8 cellular contexts compared by ENCODE assay signal in the genomic region with DNA sequence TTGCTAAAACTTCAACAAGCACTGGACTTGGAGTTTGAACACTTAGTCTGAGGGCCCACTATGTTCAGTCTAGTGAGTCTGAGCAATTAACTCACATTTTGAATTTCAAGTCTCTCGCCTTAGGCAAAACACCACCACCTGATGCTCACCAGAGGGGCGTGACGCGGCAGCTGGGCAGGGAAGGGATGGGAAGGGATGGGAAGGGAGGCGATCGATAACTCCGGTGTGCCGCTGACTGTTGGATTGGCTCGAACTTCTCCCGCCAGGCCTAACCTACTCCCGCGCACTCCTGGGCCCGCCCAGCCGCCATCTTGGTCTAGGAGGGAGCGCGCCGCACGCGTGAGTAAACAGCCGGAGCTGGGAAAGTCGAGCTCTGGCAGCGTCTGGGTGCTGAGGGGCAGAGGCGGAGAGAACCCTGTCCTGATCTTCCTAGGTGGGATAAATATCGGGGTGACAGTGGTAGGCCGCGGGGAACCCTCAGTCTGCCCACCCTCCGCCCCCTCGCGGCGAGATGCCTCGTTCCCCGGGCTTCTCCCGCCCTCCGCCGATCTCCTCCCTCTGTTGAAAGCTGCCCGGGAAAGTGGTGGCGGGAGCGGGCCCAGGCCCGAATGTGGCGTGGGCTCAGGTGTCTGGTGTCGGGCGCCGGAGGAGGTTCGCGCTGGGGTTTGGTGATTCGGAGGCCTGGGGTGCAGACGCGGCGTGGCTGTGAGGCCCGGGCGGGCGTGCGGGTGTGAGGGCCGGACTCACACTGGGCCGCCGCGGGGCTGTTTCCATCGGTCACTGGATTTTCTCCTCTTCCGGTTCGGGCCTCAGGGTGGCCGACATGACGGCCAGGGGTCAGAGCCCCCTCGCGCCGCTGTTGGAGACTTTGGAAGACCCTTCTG. TPM values are rescaled to one million over a fixed set of nuclear protein-coding genes. Genes with fewer than 3 reads are reported as not detected.
DNase-seq lines count a peak whose midpoint lies in the region; ATAC-seq and TF ChIP-seq lines count a peak whose summit lies in the region.

A gene with protein sequence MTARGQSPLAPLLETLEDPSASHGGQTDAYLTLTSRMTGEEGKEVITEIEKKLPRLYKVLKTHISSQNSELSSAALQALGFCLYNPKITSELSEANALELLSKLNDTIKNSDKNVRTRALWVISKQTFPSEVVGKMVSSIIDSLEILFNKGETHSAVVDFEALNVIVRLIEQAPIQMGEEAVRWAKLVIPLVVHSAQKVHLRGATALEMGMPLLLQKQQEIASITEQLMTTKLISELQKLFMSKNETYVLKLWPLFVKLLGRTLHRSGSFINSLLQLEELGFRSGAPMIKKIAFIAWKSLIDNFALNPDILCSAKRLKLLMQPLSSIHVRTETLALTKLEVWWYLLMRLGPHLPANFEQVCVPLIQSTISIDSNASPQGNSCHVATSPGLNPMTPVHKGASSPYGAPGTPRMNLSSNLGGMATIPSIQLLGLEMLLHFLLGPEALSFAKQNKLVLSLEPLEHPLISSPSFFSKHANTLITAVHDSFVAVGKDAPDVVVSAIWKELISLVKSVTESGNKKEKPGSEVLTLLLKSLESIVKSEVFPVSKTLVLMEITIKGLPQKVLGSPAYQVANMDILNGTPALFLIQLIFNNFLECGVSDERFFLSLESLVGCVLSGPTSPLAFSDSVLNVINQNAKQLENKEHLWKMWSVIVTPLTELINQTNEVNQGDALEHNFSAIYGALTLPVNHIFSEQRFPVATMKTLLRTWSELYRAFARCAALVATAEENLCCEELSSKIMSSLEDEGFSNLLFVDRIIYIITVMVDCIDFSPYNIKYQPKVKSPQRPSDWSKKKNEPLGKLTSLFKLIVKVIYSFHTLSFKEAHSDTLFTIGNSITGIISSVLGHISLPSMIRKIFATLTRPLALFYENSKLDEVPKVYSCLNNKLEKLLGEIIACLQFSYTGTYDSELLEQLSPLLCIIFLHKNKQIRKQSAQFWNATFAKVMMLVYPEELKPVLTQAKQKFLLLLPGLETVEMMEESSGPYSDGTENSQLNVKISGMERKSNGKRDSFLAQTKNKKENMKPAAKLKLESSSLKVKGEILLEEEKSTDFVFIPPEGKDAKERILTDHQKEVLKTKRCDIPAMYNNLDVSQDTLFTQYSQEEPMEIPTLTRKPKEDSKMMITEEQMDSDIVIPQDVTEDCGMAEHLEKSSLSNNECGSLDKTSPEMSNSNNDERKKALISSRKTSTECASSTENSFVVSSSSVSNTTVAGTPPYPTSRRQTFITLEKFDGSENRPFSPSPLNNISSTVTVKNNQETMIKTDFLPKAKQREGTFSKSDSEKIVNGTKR (N-terminal part only) (plus strand): TSS at position 302 of the 884 bp plus-strand sequence. CDS start 522 bp downstream, at position 824.

- no peak for TF ChIP-seq POLR2A in prostate gland (IDR thresholded peaks at IDR 0.05)

- H3K27me3 ChIP-seq in left ventricle myocardium inferior (ENCODE audit: low read depth) (no peaks in the 10 kb centered on the region), prostate gland (replicated peaks; ENCODE audit: insufficient read depth) (no peaks in the 10 kb centered on the region)

- WGBS in prostate gland, result under 1% methylated on average over 42 of the region's 65 CpGs
- WGBS in urinary bladder, result under 1% methylated on average over 65 of the region's 65 CpGs

- H3K4me1 ChIP-seq in left ventricle myocardium inferior (peaks cover 39% of the 10 kb centered on the region), prostate gland (replicated peaks) (no peaks in the 10 kb centered on the region), urinary bladder (ENCODE audit: insufficient read depth) (no peaks in the 10 kb centered on the region)

- intact Hi-C loops in T-helper 1 cell treated with Interleukin-12 subunit alpha and Interleukin-12 subunit beta and Interleukin-4 antibody, amounts not matched to agents 30 ng/mL and 1 ng/mL, for 36 hours (cut with micrococcal nuclease), result loop anchor here (1.0 to 2.0 kb wide), 9 partner anchors 13 to 1823 kb away; a partner anchor contains a TSS
- intact Hi-C loops in left ventricle myocardium inferior (cut with micrococcal nuclease), result no loop called here
- intact Hi-C loops in prostate gland (cut with DNase I), result loop anchor here (10.0 kb wide), 1 partner anchor 145 kb away; a partner anchor contains a TSS

- peak; percentile 90 for DNase-seq in GM13976 (ENCODE audit: low spot score)
- peak; percentile 79 for DNase-seq in NCI-H1436 treated with DMSO at 0.1 percent for 48 hours (lab: John Stamatoyannopoulos, UW)
- peak; percentile 95 for DNase-seq in amniotic epithelial cell (ENCODE audit: low read depth)
- peak; percentile 89 for DNase-seq in left ventricle myocardium inferior
- peak; percentile 81 for DNase-seq in prostate gland (ENCODE audit: low spot score)

- ATAC-seq in HG02852 (IDR thresholded peaks at IDR 0.05; ENCODE audit: unreplicated experiment), result peak; percentile 94

- peaks cover 33% of the 10 kb centered on the region for H3K36me3 ChIP-seq in left ventricle myocardium inferior
- no peaks in the 10 kb centered on the region for H3K36me3 ChIP-seq in prostate gland
- H3K36me3 ChIP-seq in urinary bladder (ENCODE audit: insufficient read depth), result peaks cover 2% of the 10 kb centered on the region

- peak; percentile 28 for TF ChIP-seq CTCF in GM13976 (IDR thresholded peaks at IDR 0.05; ENCODE audit: borderline replicate concordance, control extremely low read depth, extremely low read depth, insufficient read depth, missing control alignments)
- peak; percentile 79 for TF ChIP-seq CTCF in left ventricle myocardium inferior (IDR thresholded peaks at IDR 0.05; ENCODE audit: borderline replicate concordance)
- TF ChIP-seq CTCF in prostate gland (IDR thresholded peaks at IDR 0.05), result peak; percentile 11 to 77 (median 48)

- H3K9me3 ChIP-seq in left ventricle myocardium inferior (replicated peaks) (no peaks in the 10 kb centered on the region), prostate gland (no peaks in the 10 kb centered on the region)

- peak within 1 kb of the TSS; percentile 96 for H3K27ac ChIP-seq in left ventricle myocardium inferior (replicated peaks)
- H3K27ac ChIP-seq in prostate gland, result peak within 1 kb of the TSS; percentile 94 to 96
- peak within 1 kb of the TSS; percentile 95 for H3K27ac ChIP-seq in urinary bladder (ENCODE audit: low read depth)

- in situ Hi-C loops in GM13976 (cut with MboI; ENCODE audit: low sequenced_read_pairs, unreplicated experiment), result no loop called here

- H3K4me3 ChIP-seq in left ventricle myocardium inferior (peak within 1 kb of the TSS; percentile 90), prostate gland (peak within 1 kb of the TSS; percentile 65 to 96), urinary bladder (ENCODE audit: low read depth, low read length) (peak within 1 kb of the TSS; percentile 76)

RNA-seq across cellular contexts. Expression of the gene that starts here (rescaled TPM):
- total RNA-seq in T-helper 1 cell treated with Interleukin-12 subunit alpha and Interleukin-12 subunit beta and Interleukin-4 antibody, amounts not matched to agents 30 ng/mL and 1 ng/mL, for 36 hours, result 56.8 and 62.7 TPM in 2 replicates
- 13.9 TPM for total RNA-seq in left ventricle myocardium inferior
- total RNA-seq in prostate gland, result 10 to 100 TPM; 28.1 to 38.2 TPM
- total RNA-seq in urinary bladder, result 108 TPM
- polyA plus RNA-seq in urinary bladder, result 6.3 TPM

Comparison
In these comparisons a context has a peak if more than half of its experiments do, and no peak if none do; other contexts are left out.
1. Peak in every context shown above with its lines: DNase-seq, ATAC-seq, H3K4me3 ChIP-seq and H3K27ac ChIP-seq.
2. CTCF ChIP-seq: peak in every context shown above with its lines; median percentile 79 in left ventricle myocardium inferior; 48 in prostate gland; 28 in GM13976.